In genomic region chr9:125706661-125707539, GRCh38 we compare ENCODE assay signal across 8 cellular contexts. TPM values are rescaled to one million over a fixed set of nuclear protein-coding genes. Genes with fewer than 3 reads are reported as not detected.
DNase-seq lines count a peak whose midpoint lies in the region; ATAC-seq and TF ChIP-seq lines count a peak whose summit lies in the region.

Gene MAPKAP1, minus strand, starts transcription at chr9:125707208. Its CDS starts 34,634 bp downstream, at chr9:125672574.

- peak within 1 kb of the TSS; percentile 85 for H3K4me3 Mint-ChIP-seq in activated T-helper 2 cell treated with anti-CD3 and anti-CD28 coated beads, Interferon-gamma antibody, Interleukin-2, Interleukin-4, amounts not matched to agents 10 μg/mL and 5 μg/mL and 100 μg/mL, durations not matched to agents 14 hours and 24 hours and 36 hours (ENCODE audit: low read depth)
- H3K4me3 Mint-ChIP-seq in naive thymus-derived CD8-positive, alpha-beta T cell = peak within 1 kb of the TSS; percentile 82 to 94 (median 86)
- H3K4me3 Mint-ChIP-seq in stimulated activated naive B cell treated with anti-CD40 and anti-IgM and Interleukin-4, amounts not matched to agents 10 μg/mL and 1 μg/mL and 100 μg/mL, for 72 hours = peak within 1 kb of the TSS; percentile 90 to 95

- H3F3A ChIP-seq in Loucy (ENCODE audit: low read depth) = no peaks in the 10 kb centered on the region

- H3K9me2 ChIP-seq in Loucy (replicated peaks; ENCODE audit: low read depth, low read length) = no peaks in the 10 kb centered on the region

- H3K9me3 Mint-ChIP-seq in activated T-helper 2 cell treated with anti-CD3 and anti-CD28 coated beads, Interferon-gamma antibody, Interleukin-2, Interleukin-4, amounts not matched to agents 10 μg/mL and 5 μg/mL and 100 μg/mL, durations not matched to agents 14 hours and 24 hours and 36 hours = no peaks in the 10 kb centered on the region
- H3K9me3 Mint-ChIP-seq in naive thymus-derived CD8-positive, alpha-beta T cell = no peaks in the 10 kb centered on the region
- no peaks in the 10 kb centered on the region for H3K9me3 Mint-ChIP-seq in stimulated activated naive B cell treated with anti-CD40 and anti-IgM and Interleukin-4, amounts not matched to agents 10 μg/mL and 1 μg/mL and 100 μg/mL, for 72 hours

- TF ChIP-seq CTCF in Loucy (conservative IDR thresholded peaks at IDR 0.05; ENCODE audit: low read length) (no peak), RWPE2 (IDR thresholded peaks at IDR 0.05; ENCODE audit: poor library complexity, severe bottlenecking) (no peak), fibroblast of mammary gland (conservative IDR thresholded peaks at IDR 0.05; ENCODE audit: control insufficient read depth, insufficient read depth, low read depth, low read length) (no peak)

- H3K9me3 ChIP-seq in Loucy (ENCODE audit: insufficient read depth, low read depth, low read length) (no peaks in the 10 kb centered on the region), RWPE2 (ENCODE audit: severe bottlenecking) (no peaks in the 10 kb centered on the region)

- no peaks in the 10 kb centered on the region for H3K27me3 Mint-ChIP-seq in activated T-helper 2 cell treated with anti-CD3 and anti-CD28 coated beads, Interferon-gamma antibody, Interleukin-2, Interleukin-4, amounts not matched to agents 10 μg/mL and 5 μg/mL and 100 μg/mL, durations not matched to agents 14 hours and 24 hours and 36 hours (ENCODE audit: low read depth)
- H3K27me3 Mint-ChIP-seq in naive thymus-derived CD8-positive, alpha-beta T cell = peaks cover 2 to 11% (median 5%) of the 10 kb centered on the region in 5 donors
- H3K27me3 Mint-ChIP-seq in stimulated activated naive B cell treated with anti-CD40 and anti-IgM and Interleukin-4, amounts not matched to agents 10 μg/mL and 1 μg/mL and 100 μg/mL, for 72 hours = no peaks in the 10 kb centered on the region

- H3K4me2 ChIP-seq in Loucy (ENCODE audit: low read depth, low read length, poor library complexity, severe bottlenecking) = peak within 1 kb of the TSS; percentile 97

- peak within 1 kb of the TSS; percentile 78 for H3K27ac Mint-ChIP-seq in activated T-helper 2 cell treated with anti-CD3 and anti-CD28 coated beads, Interferon-gamma antibody, Interleukin-2, Interleukin-4, amounts not matched to agents 10 μg/mL and 5 μg/mL and 100 μg/mL, durations not matched to agents 14 hours and 24 hours and 36 hours
- H3K27ac Mint-ChIP-seq in naive thymus-derived CD8-positive, alpha-beta T cell = peak within 1 kb of the TSS; percentile 57 to 95 (median 91)
- H3K27ac Mint-ChIP-seq in stimulated activated naive B cell treated with anti-CD40 and anti-IgM and Interleukin-4, amounts not matched to agents 10 μg/mL and 1 μg/mL and 100 μg/mL, for 72 hours = peak within 1 kb of the TSS; percentile 95

- DNase-seq in ELR (ENCODE audit: low read depth) (peak; percentile 97), H7 (peak; percentile 96), RWPE2 (ENCODE audit: low spot score) (peak; percentile 96), fibroblast of mammary gland (ENCODE audit: low read depth) (peak; percentile 93)
- peak; percentile 89 for DNase-seq in activated T-helper 2 cell treated with anti-CD3 and anti-CD28 coated beads, Interferon-gamma antibody, Interleukin-2, Interleukin-4, amounts not matched to agents 10 μg/mL and 5 μg/mL and 100 μg/mL, durations not matched to agents 14 hours and 24 hours and 36 hours (ENCODE audit: low spot score)
- peak; percentile 82 to 92 (median 87) for DNase-seq in naive thymus-derived CD8-positive, alpha-beta T cell
- DNase-seq in stimulated activated naive B cell treated with anti-CD40 and anti-IgM and Interleukin-4, amounts not matched to agents 10 μg/mL and 1 μg/mL and 100 μg/mL, for 72 hours = peak; percentile 92

- H3K9ac ChIP-seq in Loucy (ENCODE audit: low read depth, low read length, poor library complexity, severe bottlenecking) = peak within 1 kb of the TSS; percentile 81

- H3K36me3 Mint-ChIP-seq in activated T-helper 2 cell treated with anti-CD3 and anti-CD28 coated beads, Interferon-gamma antibody, Interleukin-2, Interleukin-4, amounts not matched to agents 10 μg/mL and 5 μg/mL and 100 μg/mL, durations not matched to agents 14 hours and 24 hours and 36 hours (ENCODE audit: low read depth) = peaks cover 19% of the 10 kb centered on the region
- peaks cover 0 to 8% (median 0%) of the 10 kb centered on the region in 3 donors for H3K36me3 Mint-ChIP-seq in naive thymus-derived CD8-positive, alpha-beta T cell
- peaks cover 9 to 24% of the 10 kb centered on the region in 2 donors for H3K36me3 Mint-ChIP-seq in stimulated activated naive B cell treated with anti-CD40 and anti-IgM and Interleukin-4, amounts not matched to agents 10 μg/mL and 1 μg/mL and 100 μg/mL, for 72 hours

- H3K4me1 Mint-ChIP-seq in activated T-helper 2 cell treated with anti-CD3 and anti-CD28 coated beads, Interferon-gamma antibody, Interleukin-2, Interleukin-4, amounts not matched to agents 10 μg/mL and 5 μg/mL and 100 μg/mL, durations not matched to agents 14 hours and 24 hours and 36 hours (ENCODE audit: low read depth) = peaks cover 28% of the 10 kb centered on the region
- peaks cover 21 to 56% (median 44%) of the 10 kb centered on the region in 4 donors for H3K4me1 Mint-ChIP-seq in naive thymus-derived CD8-positive, alpha-beta T cell
- H3K4me1 Mint-ChIP-seq in stimulated activated naive B cell treated with anti-CD40 and anti-IgM and Interleukin-4, amounts not matched to agents 10 μg/mL and 1 μg/mL and 100 μg/mL, for 72 hours = peaks cover 30 to 48% of the 10 kb centered on the region in 2 donors

- H3K27me3 ChIP-seq in H7 (ENCODE audit: control insufficient read depth, insufficient read depth, low read length) (no peaks in the 10 kb centered on the region), Loucy (ENCODE audit: insufficient read depth, low read length, poor library complexity, severe bottlenecking) (no peaks in the 10 kb centered on the region), RWPE2 (ENCODE audit: insufficient read depth, poor library complexity, severe bottlenecking) (no peaks in the 10 kb centered on the region)

- ATAC-seq in RWPE2 (ENCODE audit: low read depth) = peak; percentile 99
- peak; percentile 99 for ATAC-seq in naive thymus-derived CD8-positive, alpha-beta T cell
- peak; percentile 99 to 100 for ATAC-seq in stimulated activated naive B cell treated with anti-CD40 and anti-IgM and Interleukin-4, amounts not matched to agents 10 μg/mL and 1 μg/mL and 100 μg/mL, for 72 hours (replicated peaks)

- H3K4me1 ChIP-seq in Loucy (ENCODE audit: insufficient read depth, low read length, poor library complexity, severe bottlenecking) (peaks cover 34% of the 10 kb centered on the region), RWPE2 (ENCODE audit: insufficient read depth, poor library complexity, severe bottlenecking) (peaks cover 8% of the 10 kb centered on the region)

- H3K36me3 ChIP-seq in H7 (replicated peaks; ENCODE audit: control insufficient read depth, insufficient read depth, low read length) (no peaks in the 10 kb centered on the region; the same call in 1 of the 2 replicates), Loucy (ENCODE audit: insufficient read depth, low read length) (no peaks in the 10 kb centered on the region), RWPE2 (ENCODE audit: low read depth) (peaks cover 5% of the 10 kb centered on the region)

- peak within 1 kb of the TSS; percentile 96 for H2AFZ ChIP-seq in Loucy (ENCODE audit: low read length)

- H3K4me3 ChIP-seq in H7 (ENCODE audit: insufficient read depth, low read depth, low read length) = peak within 1 kb of the TSS; percentile 96
- H3K4me3 ChIP-seq in Loucy (ENCODE audit: low read length, poor library complexity, severe bottlenecking) = peak within 1 kb of the TSS; percentile 97
- peak within 1 kb of the TSS; percentile 94 for H3K4me3 ChIP-seq in RWPE2 (ENCODE audit: severe bottlenecking)
- peak within 1 kb of the TSS; percentile 81 for H3K4me3 ChIP-seq in fibroblast of mammary gland (ENCODE audit: control insufficient read depth, low read depth, low read length)

- intact Hi-C loops in activated T-helper 2 cell treated with anti-CD3 and anti-CD28 coated beads, Interferon-gamma antibody, Interleukin-2, Interleukin-4, amounts not matched to agents 10 μg/mL and 5 μg/mL and 100 μg/mL, durations not matched to agents 14 hours and 24 hours and 36 hours (cut with micrococcal nuclease) = loop anchor here (1.0 to 2.0 kb wide), 2 partner anchors 39 to 56 kb away; no protein-coding TSS in a partner anchor

- H3K79me2 ChIP-seq in Loucy (ENCODE audit: insufficient read depth, low read length) = peaks cover 45% of the 10 kb centered on the region

- peaks cover 11% of the 10 kb centered on the region for H4K20me1 ChIP-seq in Loucy (ENCODE audit: insufficient read depth, low read length, poor library complexity, severe bottlenecking)

- POLR2A ChIA-PET in naive thymus-derived CD8-positive, alpha-beta T cell (lab: Charles Lee) = interaction anchor here (0.6 to 1.6 kb wide), 11 partner anchors 21 to 137 kb away, joined by 3 to 9 read pairs (median 3); partner anchors contain the start of gene PBX3

- peak within 1 kb of the TSS; percentile 48 for H3K27ac ChIP-seq in RWPE2 (ENCODE audit: poor library complexity, severe bottlenecking)

RNA-seq across cellular contexts. Expression of gene MAPKAP1, which starts in this region (rescaled TPM):
- total RNA-seq in H7 (2014; rRNA removed; shearing (Covaris generic)) = 114 and 137 TPM in 2 replicates
- 77.9 and 83.8 TPM in 2 replicates for total RNA-seq in activated T-helper 2 cell treated with anti-CD3 and anti-CD28 coated beads, Interferon-gamma antibody, Interleukin-2, Interleukin-4, amounts not matched to agents 10 μg/mL and 5 μg/mL and 100 μg/mL, durations not matched to agents 14 hours and 24 hours and 36 hours
- 10 to 100 TPM; 50.0 to 54.5 TPM for total RNA-seq in naive thymus-derived CD8-positive, alpha-beta T cell
- polyA plus RNA-seq in naive thymus-derived CD8-positive, alpha-beta T cell = 10 to 100 TPM; 50.1 to 69.6 (median 53.5) TPM

Comparison
In these comparisons a context has a peak if more than half of its experiments do, and no peak if none do; other contexts are left out.
1. Peak in every context shown above with its lines: DNase-seq, ATAC-seq, H3K4me3 ChIP-seq and H3K27ac ChIP-seq.